ENCODE assay signal across 8 cellular contexts in genomic region chr18:70464343-70465114, GRCh38.
A peak's percentile ranks its signal among the peaks of the same experiment; 100 is the strongest.
DNase-seq lines count a peak whose midpoint lies in the region; ATAC-seq, FAIRE-seq and TF ChIP-seq lines count a peak whose summit lies in the region.

No MANE protein-coding gene starts in this region.

- no peaks in the 10 kb centered on the region for H3K9me3 ChIP-seq in lung (ENCODE audit: control insufficient read depth in 2 of 2, insufficient read depth in 1 of 2, low read length in 1 of 2)

- DNase-seq in AG08396 (ENCODE audit: low spot score) = peak; percentile 81
- DNase-seq in GM19239 (ENCODE audit: insufficient read length, low spot score) = peak; percentile 17
- peak; percentile 78 for DNase-seq in NCI-H2227 (lab: John Stamatoyannopoulos, UW; ENCODE audit: unreplicated experiment)
- DNase-seq in activated CD4-positive, alpha-beta T cell treated with anti-CD3 and anti-CD28 coated beads, Interleukin-2, amount 10 ng/mL, durations not matched to agents 24 days and 14 days = peak; percentile 64
- peak; percentile 82 for DNase-seq in endothelial cell (ENCODE audit: low spot score)
- DNase-seq in lung (ENCODE audit: low spot score) = peak; percentile 76
- DNase-seq in stimulated activated CD8-positive, alpha-beta memory T cell treated with anti-CD3 and anti-CD28 coated beads, Interleukin-15, amount 100 ng/mL, for 48 hours (ENCODE audit: low read depth in 2 of 2) = peak; percentile 3

- H3K27ac Mint-ChIP-seq in activated CD4-positive, alpha-beta T cell treated with anti-CD3 and anti-CD28 coated beads, Interleukin-2, amount 10 ng/mL, durations not matched to agents 24 days and 14 days = no peak overlapping the region
- no peak overlapping the region for H3K27ac Mint-ChIP-seq in endothelial cell (ENCODE audit: unreplicated experiment)

- H3K27ac ChIP-seq in lung (ENCODE audit: low read depth in 1 of 2, low read length in 1 of 2) = peak overlapping the region in 1 of 2 donors; percentile 31

- H3K27me3 Mint-ChIP-seq in activated CD4-positive, alpha-beta T cell treated with anti-CD3 and anti-CD28 coated beads, Interleukin-2, amount 10 ng/mL, durations not matched to agents 24 days and 14 days = peaks cover 28% of the 10 kb centered on the region
- H3K27me3 Mint-ChIP-seq in endothelial cell (ENCODE audit: unreplicated experiment) = peaks cover 4% of the 10 kb centered on the region

- peak overlapping the region; percentile 71 for H3K4me3 Mint-ChIP-seq in activated CD4-positive, alpha-beta T cell treated with anti-CD3 and anti-CD28 coated beads, Interleukin-2, amount 10 ng/mL, durations not matched to agents 24 days and 14 days
- H3K4me3 Mint-ChIP-seq in endothelial cell (ENCODE audit: unreplicated experiment) = peak overlapping the region; percentile 88

- H3K4me1 Mint-ChIP-seq in activated CD4-positive, alpha-beta T cell treated with anti-CD3 and anti-CD28 coated beads, Interleukin-2, amount 10 ng/mL, durations not matched to agents 24 days and 14 days = peaks cover 5% of the 10 kb centered on the region
- peaks cover 3% of the 10 kb centered on the region for H3K4me1 Mint-ChIP-seq in endothelial cell (ENCODE audit: unreplicated experiment)

- WGBS in lung, 2 donors = 13 to 17% methylated on average over 18 of the region's 18 CpGs

- no peaks in the 10 kb centered on the region for H3K36me3 ChIP-seq in lung (ENCODE audit: control insufficient read depth in 2 of 2, insufficient read depth in 2 of 2, low read length in 2 of 2)

- ATAC-seq in lung (ENCODE audit: insufficient read depth, low FRiP score) = no peak
- no peak for ATAC-seq in HG03342 (IDR thresholded peaks at IDR 0.05; ENCODE audit: unreplicated experiment)

- H3K36me3 Mint-ChIP-seq in activated CD4-positive, alpha-beta T cell treated with anti-CD3 and anti-CD28 coated beads, Interleukin-2, amount 10 ng/mL, durations not matched to agents 24 days and 14 days (ENCODE audit: low read depth) = no peaks in the 10 kb centered on the region
- H3K36me3 Mint-ChIP-seq in endothelial cell (ENCODE audit: low read depth, unreplicated experiment) = no peaks in the 10 kb centered on the region

- H3K9me3 Mint-ChIP-seq in activated CD4-positive, alpha-beta T cell treated with anti-CD3 and anti-CD28 coated beads, Interleukin-2, amount 10 ng/mL, durations not matched to agents 24 days and 14 days = no peaks in the 10 kb centered on the region
- no peaks in the 10 kb centered on the region for H3K9me3 Mint-ChIP-seq in endothelial cell (ENCODE audit: unreplicated experiment)

- intact Hi-C loops in activated CD4-positive, alpha-beta T cell treated with anti-CD3 and anti-CD28 coated beads, Interleukin-2, amount 10 ng/mL, durations not matched to agents 24 days and 14 days (cut with micrococcal nuclease) = no loop called here

- no peak for TF ChIP-seq CTCF in endothelial cell (IDR thresholded peaks at IDR 0.05; ENCODE audit: unreplicated experiment)
- no peak for TF ChIP-seq CTCF in lung (IDR thresholded peaks at IDR 0.05; ENCODE audit: control extremely low read depth, extremely low read depth)

- peaks cover 0 to 4% of the 10 kb centered on the region in 2 donors for H3K4me1 ChIP-seq in lung (ENCODE audit: control insufficient read depth in 2 of 2, insufficient read depth in 2 of 2, low read length in 2 of 2)

- FAIRE-seq in GM19239 (lab: Jason Lieb, UNC) = no peak

- no peaks in the 10 kb centered on the region for H3K27me3 ChIP-seq in lung (ENCODE audit: control insufficient read depth, insufficient read depth)

- H3K4me3 ChIP-seq in lung = no peak overlapping the region

Comparison
In these comparisons a context has a peak if more than half of its experiments do, and no peak if none do; other contexts are left out.
1. DNase-seq: peak in every context shown above with its lines; median percentile 82 in endothelial cell; 81 in AG08396; 78 in NCI-H2227; 76 in lung; 64 in activated CD4-positive, alpha-beta T cell treated with anti-CD3 and anti-CD28 coated beads, Interleukin-2, amount 10 ng/mL, durations not matched to agents 24 days and 14 days; 17 in GM19239; 3 in stimulated activated CD8-positive, alpha-beta memory T cell treated with anti-CD3 and anti-CD28 coated beads, Interleukin-15, amount 100 ng/mL, for 48 hours.